8 cellular contexts compared by ENCODE assay signal in the genomic region with DNA sequence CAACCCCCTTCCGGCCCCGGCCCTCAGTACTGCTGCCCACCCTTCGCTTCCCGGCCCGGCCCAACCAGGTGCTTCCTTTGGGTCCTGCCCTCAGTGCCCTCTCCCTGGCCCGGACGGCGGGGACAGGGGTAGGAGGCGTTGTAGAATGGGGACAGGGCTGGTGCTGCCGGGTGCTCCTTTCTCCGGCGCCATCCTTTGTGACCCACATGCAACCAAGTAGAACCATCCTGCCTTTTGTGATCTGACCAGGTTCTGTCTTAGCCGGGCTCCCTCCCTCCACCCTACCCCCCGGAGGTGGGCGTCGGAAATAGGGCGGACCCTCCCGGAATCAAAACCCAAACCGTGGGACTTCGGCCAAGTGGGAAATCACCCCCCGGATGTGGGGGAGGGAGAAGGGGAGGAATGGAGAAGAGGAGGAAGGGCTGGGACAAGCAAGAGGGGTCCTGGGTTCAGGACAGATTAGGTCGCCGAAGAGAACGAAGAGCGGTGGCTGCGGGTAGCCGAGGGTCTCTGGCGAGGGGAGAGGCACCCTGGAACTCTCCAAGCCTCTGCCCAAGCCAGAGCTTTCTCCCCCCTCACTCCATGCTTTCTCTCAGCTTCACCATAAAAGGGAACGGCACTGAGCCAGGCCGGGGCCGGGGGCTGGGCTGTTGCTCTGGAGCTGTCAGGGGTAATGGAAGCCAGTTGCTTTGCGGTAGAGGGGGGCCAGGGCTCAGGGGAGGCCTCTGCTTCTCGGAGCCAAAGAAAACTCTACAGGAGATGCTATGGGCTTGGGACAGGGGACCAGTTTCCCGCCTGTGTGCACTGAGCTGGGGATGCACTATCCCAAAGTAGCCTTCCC. TPM values are rescaled to one million over a fixed set of nuclear protein-coding genes. Genes with fewer than 3 reads are reported as not detected.
DNase-seq lines count a peak whose midpoint lies in the region; ATAC-seq and TF ChIP-seq lines count a peak whose summit lies in the region.

No MANE protein-coding gene starts in this region.

- DNase-seq in GM12864 (ENCODE audit: low read depth) (no peak), HEK293T (ENCODE audit: extremely low spot score) (peak; percentile 10), SK-N-MC (ENCODE audit: low read depth, low spot score) (no peak), dorsolateral prefrontal cortex (peak in 2 of 10 donors; percentile 35 to 43), superior temporal gyrus (ENCODE audit: extremely low spot score) (peak; percentile 12), NCI-H128 (lab: John Stamatoyannopoulos, UW; ENCODE audit: unreplicated experiment) (no peak)

- intact Hi-C loops in dorsolateral prefrontal cortex (cut with DNase I), result loop anchor here (1.0 to 5.0 kb wide), 6 partner anchors 15 to 100 kb away; a partner anchor contains a TSS

- H3K4me1 ChIP-seq in mesodermal cell (ENCODE audit: control insufficient read depth, insufficient read depth, low read length, poor library complexity, severe bottlenecking), result peaks cover 16% of the 10 kb centered on the region

- no peaks in the 10 kb centered on the region; the same call in 1 of the 2 replicates for H3K9me3 ChIP-seq in SK-N-MC (ENCODE audit: low read depth, low read length)
- H3K9me3 ChIP-seq in mesodermal cell (ENCODE audit: control insufficient read depth, low read length), result no peaks in the 10 kb centered on the region

- H3K27ac ChIP-seq in SK-N-MC (peak overlapping the region; percentile 94), dorsolateral prefrontal cortex (peak overlapping the region; percentile 66 to 96 (median 89)), mesodermal cell (ENCODE audit: low read depth, low read length, severe bottlenecking) (peak overlapping the region; percentile 90)

- POLR2A ChIA-PET in HEK293T (lab: Yijun Ruan, JAX), result interaction anchor here (0.6 to 5.2 kb wide), 14 partner anchors 9 to 226 kb away, joined by 3 to 91 read pairs (median 6); a partner anchor contains a TSS

- CTCF ChIA-PET in HEK293T (lab: Yijun Ruan, JAX), result interaction anchor here (1.5 kb wide), 1 partner anchor 9 kb away, joined by 4 read pairs; no protein-coding TSS in a partner anchor

- H3K9ac ChIP-seq in SK-N-MC (ENCODE audit: insufficient read length), result peak overlapping the region; percentile 82

- peak overlapping the region; percentile 70 for H3K4me3 ChIP-seq in GM12864 (ENCODE audit: low read depth, low read length)
- peak overlapping the region; percentile 99 for H3K4me3 ChIP-seq in SK-N-MC
- peak overlapping the region; percentile 64 to 99 (median 91) for H3K4me3 ChIP-seq in dorsolateral prefrontal cortex
- peak overlapping the region; percentile 98 for H3K4me3 ChIP-seq in mesodermal cell (ENCODE audit: extremely low read depth, insufficient read depth, low read length, poor library complexity, severe bottlenecking)

- peaks cover 28% of the 10 kb centered on the region for H3K36me3 ChIP-seq in SK-N-MC (ENCODE audit: insufficient read depth, low read length)
- H3K36me3 ChIP-seq in mesodermal cell (ENCODE audit: control insufficient read depth, insufficient read depth, low read length), result peaks cover 36% of the 10 kb centered on the region

- no peak for ATAC-seq in GM21619 (IDR thresholded peaks at IDR 0.05; ENCODE audit: unreplicated experiment)

- H3K27me3 ChIP-seq in dorsolateral prefrontal cortex, result no peaks in the 10 kb centered on the region

- no peak for TF ChIP-seq CTCF in GM12864 (IDR thresholded peaks at IDR 0.05; ENCODE audit: low read depth, low read length, missing control alignments)
- TF ChIP-seq CTCF in dorsolateral prefrontal cortex (IDR thresholded peaks at IDR 0.05 in 54 of 56, conservative IDR thresholded peaks at IDR 0.05 in 2 of 56; ENCODE audit: low read depth in 1 of 56, partially characterized antibody in 56 of 56), result peak in 1 of 56 donors; percentile 8

- 3 to 9% methylated on average over 10 to 13 of the region's 34 CpGs for WGBS in mesodermal cell (ENCODE audit: insufficient coverage in 2 of 2), 2 experiments

TF ChIP-seq in HEK293T, 16 proteins besides CTCF, POLR2A, EP300 and RAD21:
- TF ChIP-seq FOXK2 (IDR thresholded peaks at IDR 0.05), result no peak
- TF ChIP-seq NFRKB (IDR thresholded peaks at IDR 0.05), result no peak
- TF ChIP-seq FOXM1 (IDR thresholded peaks at IDR 0.05; ENCODE audit: borderline replicate concordance), result no peak
- TF ChIP-seq ZNF384 (IDR thresholded peaks at IDR 0.05), result no peak

RNA-seq across cellular contexts. Expression of a gene that starts 0.8 kb away (rescaled TPM):
- total RNA-seq in dorsolateral prefrontal cortex, result 100 to 1,000 TPM in 85 of 120 experiments, 10 to 100 TPM in 35; 62.3 to 158 (median 110) TPM
- 352 TPM for polyA plus RNA-seq in mesodermal cell (2013, experiment 1 of 2)
- polyA plus RNA-seq in mesodermal cell (2013, experiment 2 of 2), result 309 TPM

RNA-seq across cellular contexts. Expression of a gene that starts 6.2 kb away (rescaled TPM):
- total RNA-seq in dorsolateral prefrontal cortex, result 10 to 100 TPM in 23 of 120 experiments, 1 to 10 TPM in 97; 3.2 to 19.4 (median 7.4) TPM
- polyA plus RNA-seq in mesodermal cell (2013, experiment 1 of 2), result 35.8 TPM
- polyA plus RNA-seq in mesodermal cell (2013, experiment 2 of 2), result 26.7 TPM

RNA-seq across cellular contexts. Expression of a gene that starts 14.4 kb away (rescaled TPM):
- 10 to 100 TPM in 119 of 120 experiments, 1 to 10 TPM in 1; 8.0 to 24.7 (median 16.7) TPM for total RNA-seq in dorsolateral prefrontal cortex
- 1.2 TPM for polyA plus RNA-seq in mesodermal cell (2013, experiment 1 of 2)
- polyA plus RNA-seq in mesodermal cell (2013, experiment 2 of 2), result 1.1 TPM

RNA-seq across cellular contexts. Expression of a gene that starts 20.7 kb away (rescaled TPM):
- 10 to 100 TPM; 11.3 to 22.7 (median 15.9) TPM for total RNA-seq in dorsolateral prefrontal cortex
- polyA plus RNA-seq in mesodermal cell (2013, experiment 1 of 2), result 60.1 TPM
- polyA plus RNA-seq in mesodermal cell (2013, experiment 2 of 2), result 55.2 TPM

RNA-seq across cellular contexts. Expression of a gene that starts 39.4 kb away (rescaled TPM):
- 10 to 100 TPM; 30.6 to 65.3 (median 43.5) TPM for total RNA-seq in dorsolateral prefrontal cortex
- 83.5 TPM for polyA plus RNA-seq in mesodermal cell (2013, experiment 1 of 2)
- 72.4 TPM for polyA plus RNA-seq in mesodermal cell (2013, experiment 2 of 2)

Comparison
In these comparisons a context has a peak if more than half of its experiments do, and no peak if none do; other contexts are left out.
1. DNase-seq: peak in HEK293T (single experiment) and superior temporal gyrus (single experiment); none in GM12864 (single experiment), SK-N-MC (single experiment) and NCI-H128 (single experiment).
2. Peak in every context shown above with its lines, with median percentiles within 50 percentile points of each other: H3K4me3 ChIP-seq and H3K27ac ChIP-seq.